23 cellular contexts compared by ENCODE assay signal in genomic region chr19:29016353-29016752, GRCh38.
"Had no signal": no experiment of that assay in that cellular context is flagged by ENCODE, and none has a peak within 500 bp of the region (broad histone marks: within the 10 kb centered on the region; RNA-seq: fewer than 3 reads in every experiment).

No MANE protein-coding gene starts in this region.

- H3K9me3 Mint-ChIP-seq: natural killer cell; nephron; stimulated activated naive B cell treated with anti-CD40 and anti-IgM and Interleukin-4, amounts not matched to agents 10 μg/mL and 1 μg/mL and 100 μg/mL, for 72 hours had no signal

- H3K4me1 Mint-ChIP-seq: natural killer cell; nephron; stimulated activated effector memory CD8-positive, alpha-beta T cell treated with anti-CD3 and anti-CD28 coated beads, Interleukin-12 subunit alpha, Interleukin-12 subunit beta, amount 100 ng/mL, for 72 hours; stimulated activated naive B cell treated with anti-CD40 and anti-IgM and Interleukin-4, amounts not matched to agents 10 μg/mL and 1 μg/mL and 100 μg/mL, for 72 hours had no signal

- ATAC-seq: naive thymus-derived CD4-positive, alpha-beta T cell; natural killer cell; psoas muscle; right lobe of liver; stimulated activated effector memory CD8-positive, alpha-beta T cell treated with anti-CD3 and anti-CD28 coated beads, Interleukin-12 subunit alpha, Interleukin-12 subunit beta, amount 100 ng/mL, for 72 hours; stimulated activated naive B cell treated with anti-CD40 and anti-IgM and Interleukin-4, amounts not matched to agents 10 μg/mL and 1 μg/mL and 100 μg/mL, for 72 hours had no signal

- H3K4me3 Mint-ChIP-seq: naive thymus-derived CD4-positive, alpha-beta T cell; natural killer cell; nephron; neural progenitor cell; stimulated activated effector memory CD8-positive, alpha-beta T cell treated with anti-CD3 and anti-CD28 coated beads, Interleukin-12 subunit alpha, Interleukin-12 subunit beta, amount 100 ng/mL, for 72 hours; stimulated activated naive B cell treated with anti-CD40 and anti-IgM and Interleukin-4, amounts not matched to agents 10 μg/mL and 1 μg/mL and 100 μg/mL, for 72 hours had no signal

- DNase-seq: naive thymus-derived CD4-positive, alpha-beta T cell; natural killer cell; occipital lobe; ovary; posterior cingulate gyrus; psoas muscle; right cardiac atrium; right lobe of liver; small intestine; stimulated activated CD4-positive, alpha-beta T cell treated with anti-CD3 and anti-CD28 coated beads, Interleukin-15, amount 100 ng/mL, for 24 hours; stimulated activated CD4-positive, alpha-beta T cell treated with anti-CD3 and anti-CD28 coated beads, Interleukin-2, amount 100 ng/mL, for 24 hours; stimulated activated CD4-positive, alpha-beta T cell treated with anti-CD3 and anti-CD28 coated beads, Interleukin-2, amount 100 ng/mL, for 48 hours; stimulated activated CD4-positive, alpha-beta T cell treated with anti-CD3 and anti-CD28 coated beads, Interleukin-4, amount 100 ng/mL, for 24 hours; stimulated activated naive B cell treated with anti-CD40 and anti-IgM and Interleukin-4, amounts not matched to agents 10 μg/mL and 1 μg/mL and 100 μg/mL, for 72 hours; stimulated activated naive CD4-positive, alpha-beta T cell treated with Interleukin-2 at 50 U/mL for 16 hours; stomach; thyroid gland; trophoblast cell; upper lobe of left lung had no signal

- H3K27ac Mint-ChIP-seq: naive thymus-derived CD4-positive, alpha-beta T cell; natural killer cell; nephron; neural progenitor cell; progenitor cell of endocrine pancreas; stimulated activated effector memory CD8-positive, alpha-beta T cell treated with anti-CD3 and anti-CD28 coated beads, Interleukin-12 subunit alpha, Interleukin-12 subunit beta, amount 100 ng/mL, for 72 hours; stimulated activated naive B cell treated with anti-CD40 and anti-IgM and Interleukin-4, amounts not matched to agents 10 μg/mL and 1 μg/mL and 100 μg/mL, for 72 hours had no signal

- H3K36me3 Mint-ChIP-seq: naive thymus-derived CD4-positive, alpha-beta T cell; natural killer cell; neural progenitor cell; stimulated activated effector memory CD8-positive, alpha-beta T cell treated with anti-CD3 and anti-CD28 coated beads, Interleukin-12 subunit alpha, Interleukin-12 subunit beta, amount 100 ng/mL, for 72 hours; stimulated activated naive B cell treated with anti-CD40 and anti-IgM and Interleukin-4, amounts not matched to agents 10 μg/mL and 1 μg/mL and 100 μg/mL, for 72 hours had no signal
